In genomic region chr20:25178563-25179438, GRCh38 we compare ENCODE assay signal across 9 cellular contexts. TPM values are rescaled to one million over a fixed set of nuclear protein-coding genes. Genes with fewer than 3 reads are reported as not detected.
A peak's percentile ranks its signal among the peaks of the same experiment; 100 is the strongest.
DNase-seq lines count a peak whose midpoint lies in the region; ATAC-seq and FAIRE-seq lines count a peak whose summit lies in the region.
"Had no signal": no experiment of that assay in that cellular context is flagged by ENCODE, and none has a peak within 500 bp of the region (broad histone marks: within the 10 kb centered on the region; RNA-seq: fewer than 3 reads in every experiment).

No MANE protein-coding gene starts in this region.

- no peak overlapping the region for H3K4me3 Mint-ChIP-seq in activated naive CD4-positive, alpha-beta T cell treated with anti-CD3 and anti-CD28 coated beads for 36 hours
- no peak overlapping the region for H3K4me3 Mint-ChIP-seq in activated naive CD4-positive, alpha-beta T cell treated with anti-CD3 and anti-CD28 coated beads, Interleukin-2, amount 10 ng/mL, durations not matched to agents 7 days and 5 days
- no peak overlapping the region for H3K4me3 Mint-ChIP-seq in stimulated activated memory B cell treated with anti-CD40 and anti-IgM and Interleukin-4, amounts not matched to agents 10 μg/mL and 1 μg/mL and 100 μg/mL, for 72 hours
- H3K4me3 Mint-ChIP-seq: dendritic cell treated with granulocyte-macrophage colony-stimulating factor and Interleukin-4, amounts not matched to agents 40 ng/mL and 50 ng/mL, for 4 days had no signal

- peaks cover 5% of the 10 kb centered on the region for H3K9me3 Mint-ChIP-seq in activated naive CD4-positive, alpha-beta T cell treated with anti-CD3 and anti-CD28 coated beads for 36 hours
- peaks cover 4% of the 10 kb centered on the region for H3K9me3 Mint-ChIP-seq in activated naive CD4-positive, alpha-beta T cell treated with anti-CD3 and anti-CD28 coated beads, Interleukin-2, amount 10 ng/mL, durations not matched to agents 7 days and 5 days
- H3K9me3 Mint-ChIP-seq in stimulated activated memory B cell treated with anti-CD40 and anti-IgM and Interleukin-4, amounts not matched to agents 10 μg/mL and 1 μg/mL and 100 μg/mL, for 72 hours = peaks cover 4% of the 10 kb centered on the region

- intact Hi-C loops in activated naive CD4-positive, alpha-beta T cell treated with anti-CD3 and anti-CD28 coated beads for 36 hours (cut with micrococcal nuclease) = loop anchor here (1.0 to 10.0 kb wide), 4 partner anchors 96 to 244 kb away; partner anchors contain the start of gene VSX1

- no peaks in the 10 kb centered on the region; the same call in 1 of the 2 replicates for H3K36me3 ChIP-seq in Karpas-422 (ENCODE audit: insufficient read depth, low read length)

- DNase-seq in activated naive CD4-positive, alpha-beta T cell treated with anti-CD3 and anti-CD28 coated beads for 36 hours = peak; percentile 38
- DNase-seq in activated naive CD4-positive, alpha-beta T cell treated with anti-CD3 and anti-CD28 coated beads, Interleukin-2, amount 10 ng/mL, durations not matched to agents 7 days and 5 days = no peak
- peak; percentile 81 for DNase-seq in Karpas-422
- DNase-seq in SHP77 (lab: John Stamatoyannopoulos, UW) = peak; percentile 30 to 69
- peak; percentile 76 for DNase-seq in myocyte (ENCODE audit: low read depth)

- H2AFZ ChIP-seq in Karpas-422 (ENCODE audit: low read length) = no peak overlapping the region

- H3K79me2 ChIP-seq in Karpas-422 (ENCODE audit: low read length) = no peaks in the 10 kb centered on the region

- H3K4me1 Mint-ChIP-seq in activated naive CD4-positive, alpha-beta T cell treated with anti-CD3 and anti-CD28 coated beads for 36 hours (ENCODE audit: low read depth) = no peaks in the 10 kb centered on the region
- H3K4me1 Mint-ChIP-seq in activated naive CD4-positive, alpha-beta T cell treated with anti-CD3 and anti-CD28 coated beads, Interleukin-2, amount 10 ng/mL, durations not matched to agents 7 days and 5 days = no peaks in the 10 kb centered on the region
- H3K4me1 Mint-ChIP-seq in stimulated activated memory B cell treated with anti-CD40 and anti-IgM and Interleukin-4, amounts not matched to agents 10 μg/mL and 1 μg/mL and 100 μg/mL, for 72 hours = no peaks in the 10 kb centered on the region

- no peaks in the 10 kb centered on the region for H3K27me3 ChIP-seq in Karpas-422 (ENCODE audit: low read length)

- H3K9me2 ChIP-seq in Karpas-422 (replicated peaks; ENCODE audit: insufficient read depth, low read length) = no peaks in the 10 kb centered on the region

- no peaks in the 10 kb centered on the region for H4K20me1 ChIP-seq in Karpas-422 (ENCODE audit: insufficient read depth, low read depth, low read length)

- H3K36me3 Mint-ChIP-seq in activated naive CD4-positive, alpha-beta T cell treated with anti-CD3 and anti-CD28 coated beads for 36 hours (ENCODE audit: low read depth) = peaks cover 4% of the 10 kb centered on the region
- no peaks in the 10 kb centered on the region for H3K36me3 Mint-ChIP-seq in activated naive CD4-positive, alpha-beta T cell treated with anti-CD3 and anti-CD28 coated beads, Interleukin-2, amount 10 ng/mL, durations not matched to agents 7 days and 5 days
- H3K36me3 Mint-ChIP-seq in stimulated activated memory B cell treated with anti-CD40 and anti-IgM and Interleukin-4, amounts not matched to agents 10 μg/mL and 1 μg/mL and 100 μg/mL, for 72 hours = peaks cover 4% of the 10 kb centered on the region

- H3K9me3 ChIP-seq in Karpas-422 (ENCODE audit: low read length) = no peaks in the 10 kb centered on the region

- no peak for ATAC-seq in GM18873 (IDR thresholded peaks at IDR 0.05; ENCODE audit: low FRiP score, unreplicated experiment)
- ATAC-seq in stimulated activated memory B cell treated with anti-CD40 and anti-IgM and Interleukin-4, amounts not matched to agents 10 μg/mL and 1 μg/mL and 100 μg/mL, for 72 hours = no peak

- FAIRE-seq in endometrium (lab: Jason Lieb, UNC) = peak; percentile 39

- H3K4me1 ChIP-seq in Karpas-422 (ENCODE audit: low read length) = peaks cover 8% of the 10 kb centered on the region

- no peak overlapping the region for H3K4me3 ChIP-seq in Karpas-422 (ENCODE audit: low read length)

- no peak overlapping the region for H3K27ac ChIP-seq in Karpas-422 (ENCODE audit: low read length)

- H3K9ac ChIP-seq in Karpas-422 (ENCODE audit: low read length) = no peak overlapping the region

- H3K27me3 Mint-ChIP-seq in activated naive CD4-positive, alpha-beta T cell treated with anti-CD3 and anti-CD28 coated beads for 36 hours (ENCODE audit: low read depth) = peaks cover 7% of the 10 kb centered on the region
- H3K27me3 Mint-ChIP-seq in activated naive CD4-positive, alpha-beta T cell treated with anti-CD3 and anti-CD28 coated beads, Interleukin-2, amount 10 ng/mL, durations not matched to agents 7 days and 5 days = peaks cover 14% of the 10 kb centered on the region
- peaks cover 22% of the 10 kb centered on the region for H3K27me3 Mint-ChIP-seq in stimulated activated memory B cell treated with anti-CD40 and anti-IgM and Interleukin-4, amounts not matched to agents 10 μg/mL and 1 μg/mL and 100 μg/mL, for 72 hours

- no peak overlapping the region for H3K27ac Mint-ChIP-seq in activated naive CD4-positive, alpha-beta T cell treated with anti-CD3 and anti-CD28 coated beads for 36 hours
- H3K27ac Mint-ChIP-seq in activated naive CD4-positive, alpha-beta T cell treated with anti-CD3 and anti-CD28 coated beads, Interleukin-2, amount 10 ng/mL, durations not matched to agents 7 days and 5 days = no peak overlapping the region
- H3K27ac Mint-ChIP-seq in stimulated activated memory B cell treated with anti-CD40 and anti-IgM and Interleukin-4, amounts not matched to agents 10 μg/mL and 1 μg/mL and 100 μg/mL, for 72 hours = no peak overlapping the region
- H3K27ac Mint-ChIP-seq: dendritic cell treated with granulocyte-macrophage colony-stimulating factor and Interleukin-4, amounts not matched to agents 40 ng/mL and 50 ng/mL, for 4 days had no signal

- CTCF ChIA-PET in activated naive CD4-positive, alpha-beta T cell treated with anti-CD3 and anti-CD28 coated beads for 36 hours (lab: Charles Lee) = interaction anchor here (0.6 to 3.6 kb wide), 19 partner anchors 9 to 469 kb away, joined by 3 to 53 read pairs (median 3); partner anchors contain the start of genes APMAP and ENTPD6
- CTCF ChIA-PET in activated naive CD4-positive, alpha-beta T cell treated with anti-CD3 and anti-CD28 coated beads, Interleukin-2, amount 10 ng/mL, durations not matched to agents 7 days and 5 days (lab: Charles Lee) = interaction anchor here (0.7 to 2.8 kb wide), 9 partner anchors 12 to 220 kb away, joined by 3 to 36 read pairs (median 4); no protein-coding TSS in a partner anchor

- no peak overlapping the region for H3K4me2 ChIP-seq in Karpas-422 (ENCODE audit: low read depth, low read length, poor library complexity, severe bottlenecking)

RNA-seq across cellular contexts. Expression of gene ENTPD6, which starts 16.7 kb away (rescaled TPM):
- total RNA-seq in activated naive CD4-positive, alpha-beta T cell treated with anti-CD3 and anti-CD28 coated beads for 36 hours = 10 to 100 TPM; 63.6 to 66.6 TPM
- 100 and 125 TPM in 2 replicates for total RNA-seq in Karpas-422 (2014; rRNA removed; shearing (Covaris generic); ENCODE audit: low replicate concordance)
- total RNA-seq in myocyte = 38.7 and 43.2 TPM in 2 replicates
- 25.2 TPM for polyA plus RNA-seq in myocyte (2012)
